13 cellular contexts compared by ENCODE assay signal in genomic region chr4:1002131-1002630, GRCh38. TPM values are rescaled to one million over a fixed set of nuclear protein-coding genes. Genes with fewer than 3 reads are reported as not detected.
A peak's percentile ranks its signal among the peaks of the same experiment; 100 is the strongest.
DNase-seq lines count a peak whose midpoint lies in the region; ATAC-seq and TF ChIP-seq lines count a peak whose summit lies in the region.
"Had no signal": no experiment of that assay in that cellular context is flagged by ENCODE, and none has a peak within 500 bp of the region (broad histone marks: within the 10 kb centered on the region; RNA-seq: fewer than 3 reads in every experiment).

No MANE protein-coding gene starts in this region.

- no peak for TF ChIP-seq POLR2A in stomach (IDR thresholded peaks at IDR 0.05)

- H3K4me3 ChIP-seq in choroid plexus epithelial cell (ENCODE audit: low read depth, low read length) (no peak overlapping the region), stomach (peak overlapping the region in 3 of 4 donors; percentile 12 to 39 (median 20))

- WGBS in stomach, 5 donors = 0 to 3% (median 2%) methylated on average over 29 to 54 of the region's 54 CpGs

- H3K27ac ChIP-seq in stomach = no peak overlapping the region
- H3K27ac ChIP-seq: 22Rv1 had no signal

- no peaks in the 10 kb centered on the region for H3K9me3 Mint-ChIP-seq in activated CD4-positive, alpha-beta memory T cell treated with anti-CD3 and anti-CD28 coated beads, Interleukin-2, amount 10 ng/mL, durations not matched to agents 7 days and 5 days

- intact Hi-C loops in stomach (cut with DNase I; ENCODE audit: low total_unique reads) = no loop called here

- peak; percentile 66 for ATAC-seq in left lobe of liver

- CTCF ChIA-PET in activated CD4-positive, alpha-beta memory T cell treated with anti-CD3 and anti-CD28 coated beads, Interleukin-2, amount 10 ng/mL, durations not matched to agents 7 days and 5 days (lab: Charles Lee) = interaction anchor here (0.8 kb wide), 1 partner anchor 352 kb away, joined by 3 read pairs; no protein-coding TSS in a partner anchor

- peaks cover 26 to 99% (median 89%) of the 10 kb centered on the region in 3 donors for H3K27me3 ChIP-seq in stomach

- H3K4me1 Mint-ChIP-seq in activated CD4-positive, alpha-beta memory T cell treated with anti-CD3 and anti-CD28 coated beads, Interleukin-2, amount 10 ng/mL, durations not matched to agents 7 days and 5 days = no peaks in the 10 kb centered on the region

- TF ChIP-seq EP300 in stomach (IDR thresholded peaks at IDR 0.05) = no peak

- POLR2A ChIA-PET in activated CD4-positive, alpha-beta memory T cell treated with anti-CD3 and anti-CD28 coated beads, Interleukin-2, amount 10 ng/mL, durations not matched to agents 7 days and 5 days (lab: Charles Lee) = interaction anchor here (1.2 kb wide), 1 partner anchor 30 kb away, joined by 4 read pairs; no protein-coding TSS in a partner anchor

- no peak overlapping the region for H3K4me3 Mint-ChIP-seq in activated CD4-positive, alpha-beta memory T cell treated with anti-CD3 and anti-CD28 coated beads, Interleukin-2, amount 10 ng/mL, durations not matched to agents 7 days and 5 days

- peaks cover 27 to 35% (median 31%) of the 10 kb centered on the region in 4 donors for H3K4me1 ChIP-seq in stomach

- TF ChIP-seq CTCF in choroid plexus epithelial cell (conservative IDR thresholded peaks at IDR 0.05; ENCODE audit: low read depth, low read length) (no peak), stomach (IDR thresholded peaks at IDR 0.05) (no peak)

- H3K36me3 ChIP-seq in stomach = no peaks in the 10 kb centered on the region

- no peaks in the 10 kb centered on the region for H3K36me3 Mint-ChIP-seq in activated CD4-positive, alpha-beta memory T cell treated with anti-CD3 and anti-CD28 coated beads, Interleukin-2, amount 10 ng/mL, durations not matched to agents 7 days and 5 days (ENCODE audit: low read depth)

- H3K27ac Mint-ChIP-seq in activated CD4-positive, alpha-beta memory T cell treated with anti-CD3 and anti-CD28 coated beads, Interleukin-2, amount 10 ng/mL, durations not matched to agents 7 days and 5 days = no peak overlapping the region

- peaks cover 0 to 5% (median 0%) of the 10 kb centered on the region in 4 donors for H3K9me3 ChIP-seq in stomach

- H3K27me3 Mint-ChIP-seq in activated CD4-positive, alpha-beta memory T cell treated with anti-CD3 and anti-CD28 coated beads, Interleukin-2, amount 10 ng/mL, durations not matched to agents 7 days and 5 days = peaks cover 45% of the 10 kb centered on the region

- DNase-seq in DMS 273 (lab: John Stamatoyannopoulos, UW; ENCODE audit: unreplicated experiment) (peak; percentile 74), DMS 273 treated with DMSO at 0.1 percent for 48 hours (lab: John Stamatoyannopoulos, UW) (no peak), choroid plexus epithelial cell (ENCODE audit: low read depth) (peak; percentile 34), left lobe of liver (ENCODE audit: low spot score) (peak; percentile 73), stomach (peak; percentile 72), NCI-H2081 treated with DMSO at 0.1 percent for 48 hours (lab: John Stamatoyannopoulos, UW) (no peak)
- no peak for DNase-seq in stimulated activated CD4-positive, alpha-beta T cell treated with anti-CD3 and anti-CD28 coated beads, Interleukin-4, amount 100 ng/mL, for 4 hours
- DNase-seq in activated CD4-positive, alpha-beta memory T cell treated with anti-CD3 and anti-CD28 coated beads, Interleukin-2, amount 10 ng/mL, durations not matched to agents 7 days and 5 days = no peak
- DNase-seq: activated effector memory CD4-positive, alpha-beta T cell treated with anti-CD3 and anti-CD28 coated beads, Interleukin-2, amount 50 U/mL, for 16 hours; DMS79; NCI-H446 treated with DMSO at 0.1 percent for 48 hours; SIG-M5 had no signal

RNA-seq across cellular contexts. Expression of gene SLC26A1, which starts 9.0 kb away (rescaled TPM):
- total RNA-seq in left lobe of liver = 40.6 TPM
- 1 to 10 TPM in 2 of 5 donors, under 1 TPM in 1, not detected in 2; 0.18 to 5.8 (median 3.5) TPM for total RNA-seq in stomach
- polyA plus RNA-seq in stomach = 1 to 10 TPM in 1 of 3 donors, under 1 TPM in 1, not detected in 1; 0.68 to 8.9 TPM
- total RNA-seq in activated CD4-positive, alpha-beta memory T cell treated with anti-CD3 and anti-CD28 coated beads, Interleukin-2, amount 10 ng/mL, durations not matched to agents 7 days and 5 days = under 1 TPM in 1 of 2 experiments, not detected in 1; 0.20 TPM

RNA-seq across cellular contexts. Expression of gene FGFRL1, which starts 9.2 kb away (rescaled TPM):
- total RNA-seq in left lobe of liver = 64.8 TPM
- 10 to 100 TPM in 3 of 5 donors, 1 to 10 TPM in 2; 3.5 to 42.7 (median 19.6) TPM for total RNA-seq in stomach
- 10 to 100 TPM in 1 of 3 donors, 1 to 10 TPM in 2; 5.8 to 10.3 (median 9.2) TPM for polyA plus RNA-seq in stomach
- 1 to 10 TPM; 7.1 to 8.9 TPM for total RNA-seq in activated CD4-positive, alpha-beta memory T cell treated with anti-CD3 and anti-CD28 coated beads, Interleukin-2, amount 10 ng/mL, durations not matched to agents 7 days and 5 days

RNA-seq across cellular contexts. Expression of gene IDUA, which starts 15.3 kb away (rescaled TPM):
- total RNA-seq in left lobe of liver (12.9 TPM), stomach (100 to 1,000 TPM in 1 of 5 donors, 10 to 100 TPM in 3, 1 to 10 TPM in 1; 8.8 to 278 (median 92.4) TPM)
- polyA plus RNA-seq in stomach = 10 to 100 TPM; 10.8 to 21.9 (median 15.4) TPM
- 10 to 100 TPM; 18.8 to 19.0 TPM for total RNA-seq in activated CD4-positive, alpha-beta memory T cell treated with anti-CD3 and anti-CD28 coated beads, Interleukin-2, amount 10 ng/mL, durations not matched to agents 7 days and 5 days

RNA-seq across cellular contexts. Expression of gene DGKQ, which starts 28.8 kb away (rescaled TPM):
- total RNA-seq in left lobe of liver (7.0 TPM), stomach (100 to 1,000 TPM in 1 of 5 donors, 10 to 100 TPM in 1, 1 to 10 TPM in 3; 5.8 to 176 (median 8.8) TPM)
- 1 to 10 TPM; 3.8 to 6.6 (median 5.4) TPM for polyA plus RNA-seq in stomach
- total RNA-seq in activated CD4-positive, alpha-beta memory T cell treated with anti-CD3 and anti-CD28 coated beads, Interleukin-2, amount 10 ng/mL, durations not matched to agents 7 days and 5 days = 10 to 100 TPM; 13.8 to 14.7 TPM

Comparison
In these comparisons a context has a peak if more than half of its experiments do, and no peak if none do; other contexts are left out.
1. DNase-seq: peak in DMS 273 (single experiment), choroid plexus epithelial cell (single experiment), left lobe of liver (single experiment) and stomach (single experiment); none in DMS 273 treated with DMSO at 0.1 percent for 48 hours (single experiment), stimulated activated CD4-positive, alpha-beta T cell treated with anti-CD3 and anti-CD28 coated beads, Interleukin-4, amount 100 ng/mL, for 4 hours (0 of 2), NCI-H2081 treated with DMSO at 0.1 percent for 48 hours (single experiment) and activated CD4-positive, alpha-beta memory T cell treated with anti-CD3 and anti-CD28 coated beads, Interleukin-2, amount 10 ng/mL, durations not matched to agents 7 days and 5 days (single experiment).